Comparison of ENCODE assay signal across 23 cellular contexts in genomic region chr3:81303326-81303725, GRCh38.
"Had no signal": no experiment of that assay in that cellular context is flagged by ENCODE, and none has a peak within 500 bp of the region (broad histone marks: within the 10 kb centered on the region; RNA-seq: fewer than 3 reads in every experiment).

No MANE protein-coding gene starts in this region.

- ATAC-seq: mucosa of descending colon; naive thymus-derived CD4-positive, alpha-beta T cell; natural killer cell treated with Interleukin-12 subunit alpha and Interleukin-12 subunit beta and Interleukin-15 and Interleukin-18, amount 100 ng/mL, for 72 hours; pancreas; right cardiac atrium; sciatic nerve; stimulated activated naive B cell treated with anti-CD40 and anti-IgM and Interleukin-4, amounts not matched to agents 10 μg/mL and 1 μg/mL and 100 μg/mL, for 72 hours; stimulated activated naive CD8-positive, alpha-beta T cell treated with anti-CD3 and anti-CD28 coated beads, Interleukin-15, Interleukin-2, amounts not matched to agents 100 U/mL and 50 U/mL, for 24 hours had no signal

- DNase-seq: islet precursor cell; left ventricle myocardium inferior; mesendoderm; mucosa of descending colon; naive thymus-derived CD4-positive, alpha-beta T cell; nucleus accumbens; pancreas; posterior cingulate gyrus; retina; right cardiac atrium; stimulated activated CD4-positive, alpha-beta T cell treated with anti-CD3 and anti-CD28 coated beads, Interleukin-12 subunit alpha, Interleukin-12 subunit beta, amount 100 ng/mL, for 4 hours; stimulated activated CD4-positive, alpha-beta T cell treated with anti-CD3 and anti-CD28 coated beads, Interleukin-15, amount 100 ng/mL, for 24 hours; stimulated activated CD4-positive, alpha-beta T cell treated with anti-CD3 and anti-CD28 coated beads, Interleukin-2, amount 100 ng/mL, for 24 hours; stimulated activated CD4-positive, alpha-beta T cell treated with anti-CD3 and anti-CD28 coated beads, Interleukin-4, amount 100 ng/mL, for 1 hour; stimulated activated naive B cell treated with anti-CD40 and anti-IgM and Interleukin-4, amounts not matched to agents 10 μg/mL and 1 μg/mL and 100 μg/mL, for 72 hours; stimulated activated naive CD8-positive, alpha-beta T cell treated with anti-CD3 and anti-CD28 coated beads, Interleukin-15, Interleukin-2, amounts not matched to agents 100 U/mL and 50 U/mL, for 24 hours; stomach; testis; thyroid gland; transverse colon; upper lobe of left lung had no signal
